In genomic region chr10:33901166-33901565, GRCh38 we compare ENCODE assay signal across 13 cellular contexts.
A peak's percentile ranks its signal among the peaks of the same experiment; 100 is the strongest.
DNase-seq lines count a peak whose midpoint lies in the region; ATAC-seq, FAIRE-seq and TF ChIP-seq lines count a peak whose summit lies in the region.
"Had no signal": no experiment of that assay in that cellular context is flagged by ENCODE, and none has a peak within 500 bp of the region (broad histone marks: within the 10 kb centered on the region; RNA-seq: fewer than 3 reads in every experiment).

No MANE protein-coding gene starts in this region.

- H3K4me1 ChIP-seq in lower lobe of right lung (peaks cover 11% of the 10 kb centered on the region), transverse colon (peaks cover 0 to 6% (median 0%) of the 10 kb centered on the region in 4 donors)

- no peak for TF ChIP-seq POLR2A in transverse colon (IDR thresholded peaks at IDR 0.05)

- H3K27me3 Mint-ChIP-seq in activated CD4-positive, alpha-beta T cell treated with anti-CD3 and anti-CD28 coated beads for 36 hours = peaks cover 4% of the 10 kb centered on the region
- H3K27me3 Mint-ChIP-seq: activated naive CD4-positive, alpha-beta T cell treated with anti-CD3 and anti-CD28 coated beads, Interleukin-2, amount 10 ng/mL, durations not matched to agents 7 days and 5 days had no signal

- H3K36me3 ChIP-seq in lower lobe of right lung = no peaks in the 10 kb centered on the region
- no peaks in the 10 kb centered on the region for H3K36me3 ChIP-seq in transverse colon

- FAIRE-seq in endometrium (lab: Jason Lieb, UNC) = peak; percentile 29

- TF ChIP-seq EP300 in transverse colon (IDR thresholded peaks at IDR 0.05; ENCODE audit: low read depth) = no peak

- CTCF ChIA-PET in activated CD4-positive, alpha-beta T cell treated with anti-CD3 and anti-CD28 coated beads for 36 hours (lab: Charles Lee) = no interaction called here

- H3K9me3 Mint-ChIP-seq in activated CD4-positive, alpha-beta T cell treated with anti-CD3 and anti-CD28 coated beads for 36 hours (ENCODE audit: low read depth) = no peaks in the 10 kb centered on the region

- H3K4me1 Mint-ChIP-seq in activated CD4-positive, alpha-beta T cell treated with anti-CD3 and anti-CD28 coated beads for 36 hours = no peaks in the 10 kb centered on the region
- H3K4me1 Mint-ChIP-seq: activated naive CD4-positive, alpha-beta T cell treated with anti-CD3 and anti-CD28 coated beads, Interleukin-2, amount 10 ng/mL, durations not matched to agents 7 days and 5 days; T-cell had no signal

- peak; percentile 65 for ATAC-seq in Right ventricle myocardium inferior
- no peak for ATAC-seq in lower lobe of right lung
- no peak for ATAC-seq in activated CD4-positive, alpha-beta T cell treated with anti-CD3 and anti-CD28 coated beads for 36 hours
- ATAC-seq: T-cell had no signal

- no peaks in the 10 kb centered on the region for H3K9me3 ChIP-seq in lower lobe of right lung
- H3K9me3 ChIP-seq in transverse colon = no peaks in the 10 kb centered on the region

- H3K27ac ChIP-seq in lower lobe of right lung (peak overlapping the region; percentile 14), transverse colon (peak overlapping the region in 2 of 4 donors; percentile 1 to 10)
- H3K27ac ChIP-seq: 22Rv1 had no signal

- POLR2A ChIA-PET in activated CD4-positive, alpha-beta T cell treated with anti-CD3 and anti-CD28 coated beads for 36 hours (lab: Charles Lee) = no interaction called here

- TF ChIP-seq CTCF in lower lobe of right lung (IDR thresholded peaks at IDR 0.05) (no peak), transverse colon (IDR thresholded peaks at IDR 0.05) (no peak)

- DNase-seq in Right ventricle myocardium inferior (ENCODE audit: missing footprints) (no peak), cardiac septum (ENCODE audit: low spot score) (no peak), lower lobe of right lung (no peak), cerebellum (ENCODE audit: low spot score) (no peak), transverse colon (no peak), retina (no peak)
- DNase-seq in activated CD4-positive, alpha-beta T cell treated with anti-CD3 and anti-CD28 coated beads for 36 hours = no peak
- DNase-seq: activated naive CD4-positive, alpha-beta T cell treated with anti-CD3 and anti-CD28 coated beads, Interleukin-2, amount 10 ng/mL, durations not matched to agents 7 days and 5 days; effector memory CD4-positive, alpha-beta T cell; NCI-H187; T-cell had no signal

- H3K4me3 ChIP-seq in lower lobe of right lung (no peak overlapping the region), transverse colon (no peak overlapping the region)

- in situ Hi-C loops in transverse colon (cut with MboI; ENCODE audit: low pct_ligation_motif_present in 1 of 4, low pct_unique_long_range_greater_than_20kb in 1 of 4, low sequenced_read_pairs in 3 of 4) = no loop called here

- 80% methylated on average over 2 of the region's 2 CpGs for WGBS in transverse colon (ENCODE audit: low coverage in 1 of 2), 2 donors

- intact Hi-C loops in Right ventricle myocardium inferior (cut with DNase I) (no loop called here), cardiac septum (cut with DNase I) (no loop called here), lower lobe of right lung (cut with DNase I) (no loop called here), transverse colon (cut with DNase I; ENCODE audit: low total_unique reads) (no loop called here)
- intact Hi-C loops in activated CD4-positive, alpha-beta T cell treated with anti-CD3 and anti-CD28 coated beads for 36 hours (cut with DNase I, micrococcal nuclease) = no loop called here

- H3K4me3 Mint-ChIP-seq in activated CD4-positive, alpha-beta T cell treated with anti-CD3 and anti-CD28 coated beads for 36 hours = no peak overlapping the region
- H3K4me3 Mint-ChIP-seq: activated naive CD4-positive, alpha-beta T cell treated with anti-CD3 and anti-CD28 coated beads, Interleukin-2, amount 10 ng/mL, durations not matched to agents 7 days and 5 days; T-cell had no signal

- H3K27me3 ChIP-seq in lower lobe of right lung (ENCODE audit: low read depth) (no peaks in the 10 kb centered on the region), transverse colon (no peaks in the 10 kb centered on the region)

- H3K27ac Mint-ChIP-seq in activated CD4-positive, alpha-beta T cell treated with anti-CD3 and anti-CD28 coated beads for 36 hours = no peak overlapping the region
- H3K27ac Mint-ChIP-seq: activated naive CD4-positive, alpha-beta T cell treated with anti-CD3 and anti-CD28 coated beads, Interleukin-2, amount 10 ng/mL, durations not matched to agents 7 days and 5 days; T-cell had no signal

- H3K36me3 Mint-ChIP-seq in activated CD4-positive, alpha-beta T cell treated with anti-CD3 and anti-CD28 coated beads for 36 hours (ENCODE audit: low read depth) = no peaks in the 10 kb centered on the region
- H3K36me3 Mint-ChIP-seq: activated naive CD4-positive, alpha-beta T cell treated with anti-CD3 and anti-CD28 coated beads, Interleukin-2, amount 10 ng/mL, durations not matched to agents 7 days and 5 days; T-cell had no signal
